ENCODE assay signal across 9 cellular contexts in the genomic region with DNA sequence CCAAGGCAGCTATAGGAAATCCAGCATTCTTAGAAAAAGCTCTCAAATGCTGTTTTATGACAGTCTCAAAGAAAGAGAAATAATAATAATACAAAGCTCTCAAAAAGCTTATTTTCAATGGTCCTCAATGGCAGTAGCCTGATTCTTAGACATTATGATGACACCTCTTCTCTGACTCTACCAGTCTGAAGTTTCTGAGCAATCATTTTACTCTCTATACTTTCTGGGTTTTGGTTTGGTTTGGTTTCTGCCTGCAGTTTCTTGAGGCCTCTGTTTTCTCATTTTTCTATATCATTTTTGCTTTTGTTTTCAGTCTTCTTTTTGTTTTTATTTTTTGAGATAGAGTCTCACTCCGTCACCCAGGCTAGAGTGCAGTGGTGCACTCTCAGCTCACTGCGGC.
"Had no signal": no experiment of that assay in that cellular context is flagged by ENCODE, and none has a peak within 500 bp of the region (broad histone marks: within the 10 kb centered on the region; RNA-seq: fewer than 3 reads in every experiment).

No MANE protein-coding gene starts in this region.

- DNase-seq: GM23248, GOT3, H7, HFFc6, Karpas-422, KBM-7 had no signal

- H3K4me2 ChIP-seq: KMS-11 had no signal

- H3K9me3 ChIP-seq: HAP-1 had no signal

- H2AFZ ChIP-seq: GM23248 had no signal

- H3K4me3 ChIP-seq: GM23248, HAP-1 had no signal

- H3K4me1 ChIP-seq: HAP-1 had no signal

- H3K36me3 ChIP-seq: HAP-1 had no signal

- H3K9ac ChIP-seq: GM23248, KMS-11 had no signal

- H3K27ac ChIP-seq: GM23248, KMS-11 had no signal

- ATAC-seq: HCT116 had no signal
